Comparison of ENCODE assay signal across 17 cellular contexts in the genomic region with DNA sequence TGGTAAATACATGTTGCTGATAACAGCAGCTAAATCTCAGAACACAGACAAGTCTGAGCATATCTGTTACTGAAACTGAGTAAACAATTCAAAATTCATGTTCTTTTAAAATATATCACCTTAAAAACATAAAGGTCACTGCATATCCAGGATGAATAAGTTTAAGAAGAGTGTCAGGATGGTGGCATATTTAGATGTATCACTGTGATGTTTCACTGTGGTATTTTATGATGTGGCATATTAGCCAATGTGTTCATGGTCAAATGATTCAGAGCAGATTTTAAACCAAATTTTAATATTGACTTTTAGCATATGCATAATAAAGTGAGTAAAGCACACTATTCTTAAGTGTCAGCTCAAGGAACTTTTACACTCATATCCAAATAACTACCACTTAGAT.
"Had no signal": no experiment of that assay in that cellular context is flagged by ENCODE, and none has a peak within 500 bp of the region (broad histone marks: within the 10 kb centered on the region; RNA-seq: fewer than 3 reads in every experiment).

No MANE protein-coding gene starts in this region.

- DNase-seq: activated CD4-positive, alpha-beta memory T cell treated with anti-CD3 and anti-CD28 coated beads for 36 hours; activated CD4-positive, alpha-beta T cell treated with anti-CD3 and anti-CD28 coated beads for 48 hours; activated CD4-positive, CD25-positive, alpha-beta regulatory T cell; activated naive CD4-positive, alpha-beta T cell treated with Interleukin-2 at 50 U/mL for 16 hours; activated naive CD8-positive, alpha-beta T cell treated with anti-CD3 and anti-CD28 coated beads, Interleukin-2, amount 10 ng/mL, durations not matched to agents 7 days and 5 days; activated T-cell treated with anti-CD3 and anti-CD28 coated beads, Interleukin-2, amount 50 U/mL, for 48 hours; effector CD4-positive, alpha-beta T cell; hypothalamus; left ventricle myocardium superior; midbrain; right lobe of liver; stimulated activated CD4-positive, alpha-beta T cell treated with anti-CD3 and anti-CD28 coated beads, Interleukin-15, amount 100 ng/mL, for 24 hours; stimulated activated naive CD4-positive, alpha-beta T cell; T1000 had no signal

- H3K9me3 ChIP-seq: right lobe of liver, thoracic aorta had no signal

- H3K36me3 ChIP-seq: right lobe of liver, thoracic aorta had no signal

- H3K9ac ChIP-seq: parathyroid adenoma had no signal

- H3K4me3 ChIP-seq: right lobe of liver, smooth muscle cell, thoracic aorta had no signal

- ATAC-seq: left ventricle myocardium superior, right lobe of liver had no signal

- H3K79me2 ChIP-seq: parathyroid adenoma had no signal

- H3K27ac ChIP-seq: parathyroid adenoma, right lobe of liver had no signal

- H3K4me1 ChIP-seq: parathyroid adenoma, right lobe of liver had no signal

- H3K4me2 ChIP-seq: smooth muscle cell had no signal

- H3K27me3 ChIP-seq: right lobe of liver had no signal
